ENCODE assay signal across 8 cellular contexts in genomic region chr2:74440005-74440377, GRCh38. TPM values are rescaled to one million over a fixed set of nuclear protein-coding genes. Genes with fewer than 3 reads are reported as not detected.
DNase-seq lines count a peak whose midpoint lies in the region; ATAC-seq, FAIRE-seq and TF ChIP-seq lines count a peak whose summit lies in the region.

No MANE protein-coding gene starts in this region.

- DNase-seq in A549 (ENCODE audit: low read depth in 1 of 2, low spot score in 1 of 2) (no peak), chondrocyte (ENCODE audit: low spot score) (no peak), left lung (peak in 1 of 2 donors; percentile 79), DMS 273 treated with DMSO at 0.1 percent for 48 hours (lab: John Stamatoyannopoulos, UW) (no peak), RCC 7860 (ENCODE audit: low spot score) (no peak), iPS-NIHi7 (ENCODE audit: extremely low spot score) (no peak)

- H3K4me1 ChIP-seq in A549: peaks cover 34% of the 10 kb centered on the region
- H3K4me1 ChIP-seq in HUES6 (ENCODE audit: control insufficient read depth, insufficient read depth, low read length): peaks cover 37% of the 10 kb centered on the region
- peaks cover 5 to 40% of the 10 kb centered on the region in 2 donors for H3K4me1 ChIP-seq in left lung

- peaks cover 10% of the 10 kb centered on the region; the same call in 1 of the 2 replicates for H3K36me3 ChIP-seq in HUES6 (ENCODE audit: control insufficient read depth, insufficient read depth, low read length)
- no peaks in the 10 kb centered on the region for H3K36me3 ChIP-seq in left lung

- FAIRE-seq in A549 (lab: Jason Lieb, UNC) (no peak), RCC 7860 (lab: Jason Lieb, UNC) (no peak)

- peak overlapping the region; percentile 93 for H3K4me2 ChIP-seq in A549

- POLR2A ChIA-PET in A549 (lab: Yijun Ruan, JAX): interaction anchor here (0.5 to 2.5 kb wide), 11 partner anchors 8 to 92 kb away, joined by 3 to 23 read pairs (median 5); partner anchors contain the start of genes C2orf81, CCDC142, INO80B and MRPL53

- H3K27ac Mint-ChIP-seq in chondrocyte (ENCODE audit: unreplicated experiment): peak overlapping the region; percentile 88

- H3K4me1 Mint-ChIP-seq in chondrocyte (ENCODE audit: low read depth): peaks cover 57% of the 10 kb centered on the region

- TF ChIP-seq RAD21 in A549 (conservative IDR thresholded peaks at IDR 0.05 in 1 of 2, IDR thresholded peaks at IDR 0.05 in 1 of 2): no peak

- H3K27me3 ChIP-seq in HUES6 (ENCODE audit: control insufficient read depth, insufficient read depth, low read length): 0 out of 2 replicates have a peak, but pooled peaks cover 5% of the 10 kb centered on the region
- peaks cover 5 to 61% of the 10 kb centered on the region in 2 donors for H3K27me3 ChIP-seq in left lung

- no peaks in the 10 kb centered on the region for H3K36me3 Mint-ChIP-seq in chondrocyte (ENCODE audit: low read depth)

- intact Hi-C loops in left lung (cut with DNase I): no loop called here

- peak overlapping the region; percentile 53 for H3K4me3 ChIP-seq in A549
- H3K4me3 ChIP-seq in HUES6 (ENCODE audit: low read depth, low read length): peak overlapping the region; percentile 77
- peak overlapping the region; percentile 47 to 50 for H3K4me3 ChIP-seq in left lung

- peaks cover 2% of the 10 kb centered on the region for H3K27me3 Mint-ChIP-seq in chondrocyte (ENCODE audit: low read depth)

- CTCF ChIA-PET in A549 (lab: Yijun Ruan, JAX): interaction anchor here (0.8 to 2.6 kb wide), 16 partner anchors 8 to 190 kb away, joined by 3 to 9 read pairs (median 4); partner anchors contain the start of genes CCDC142, TTC31 and WBP1

- H3K27ac ChIP-seq in A549: peak overlapping the region; percentile 86 to 89
- H3K27ac ChIP-seq in HUES6 (ENCODE audit: low read depth, low read length): peak overlapping the region; percentile 81; the same call in 1 of the 2 replicates
- peak overlapping the region; percentile 77 to 81 for H3K27ac ChIP-seq in left lung
- H3K27ac ChIP-seq in temporal lobe (ENCODE audit: low read depth, low read length): peak overlapping the region; percentile 98

- ATAC-seq in A549 (peak; percentile 37 to 61), left lung (peak; percentile 5)

- H3K9me3 ChIP-seq in A549 (no peaks in the 10 kb centered on the region), HUES6 (ENCODE audit: control insufficient read depth, insufficient read depth, low read depth, low read length) (no peaks in the 10 kb centered on the region), left lung (no peaks in the 10 kb centered on the region)

- H3K9me3 Mint-ChIP-seq in chondrocyte (ENCODE audit: low read depth): no peaks in the 10 kb centered on the region

- H3K4me3 Mint-ChIP-seq in chondrocyte (ENCODE audit: unreplicated experiment): peak overlapping the region; percentile 87

- TF ChIP-seq CTCF in A549 (IDR thresholded peaks at IDR 0.05) (no peak), chondrocyte (IDR thresholded peaks at IDR 0.05) (no peak), left lung (IDR thresholded peaks at IDR 0.05) (no peak)

- H3K9ac ChIP-seq in HUES6 (ENCODE audit: low read length): peak overlapping the region; percentile 82

- TF ChIP-seq POLR2A in A549 (IDR thresholded peaks at IDR 0.05; ENCODE audit: low read length): no peak

- TF ChIP-seq EP300 in A549 (IDR thresholded peaks at IDR 0.05): no peak

- WGBS in A549 (ENCODE audit: missing lambda C conversion rate): 14% methylated on average over 7 of the region's 9 CpGs

TF ChIP-seq in A549, 52 proteins besides CTCF, POLR2A, EP300 and RAD21:
- TF ChIP-seq CHD2 (IDR thresholded peaks at IDR 0.05; ENCODE audit: low read length, partially characterized antibody) (no peak), TFCP2L1 (CRISPR knock-in tag; IDR thresholded peaks at IDR 0.05) (no peak), FOSL2 (IDR thresholded peaks at IDR 0.05) (no peak), FOSL2 (CRISPR knock-in tag; IDR thresholded peaks at IDR 0.05) (no peak)

RNA-seq across cellular contexts. Expression of gene RTKN, which starts 1.7 kb away (rescaled TPM):
- 15.1 and 15.9 TPM in 2 replicates for polyA plus RNA-seq in A549 (2011; rRNA removed)
- polyA plus RNA-seq in A549 (2012; cell fraction: cytosol; rRNA removed): 19.6 and 25.6 TPM in 2 replicates
- polyA plus RNA-seq in A549 (2012; cell fraction: nucleus; rRNA removed): 55.8 and 59.5 TPM in 2 replicates
- polyA plus RNA-seq in A549 (2017; fragmentation: RNase III; extraction: RNeasy Plus Mini Kit Qiagen cat#74134 plus additional on column Dnase treatment): 15.6 to 21.2 TPM (median 20.1 TPM) in 3 replicates
- 18.9 and 19.5 TPM in 2 replicates for polyA minus RNA-seq in A549 (2011; rRNA and poly(A)+ RNA removed)
- total RNA-seq in chondrocyte: 18.3 to 32.4 TPM (median 20.4 TPM) in 3 replicates
- total RNA-seq in left lung: 10 to 100 TPM; 29.6 to 37.0 TPM
- 3.4 TPM for total RNA-seq in temporal lobe

RNA-seq across cellular contexts. Expression of gene INO80B, which starts 14.9 kb away (rescaled TPM):
- polyA plus RNA-seq in A549 (2011; rRNA removed) (15.5 and 19.9 TPM in 2 replicates), A549 (2017; fragmentation: RNase III; extraction: RNeasy Plus Mini Kit Qiagen cat#74134 plus additional on column Dnase treatment) (66.8 to 74.6 TPM (median 74.3 TPM) in 3 replicates)
- 22.8 and 24.3 TPM in 2 replicates for polyA plus RNA-seq in A549 (2012; cell fraction: cytosol; rRNA removed)
- 45.1 and 48.1 TPM in 2 replicates for polyA plus RNA-seq in A549 (2012; cell fraction: nucleus; rRNA removed)
- polyA minus RNA-seq in A549 (2011; rRNA and poly(A)+ RNA removed): 11.4 and 15.8 TPM in 2 replicates
- total RNA-seq in chondrocyte (23.2 to 35.0 TPM (median 24.3 TPM) in 3 replicates), left lung (10 to 100 TPM; 23.8 to 27.1 TPM), temporal lobe (6.9 TPM)

RNA-seq across cellular contexts. Expression of gene WBP1, which starts 18.2 kb away (rescaled TPM):
- polyA plus RNA-seq in A549 (2011; rRNA removed): 62.6 and 86.3 TPM in 2 replicates
- 121 and 139 TPM in 2 replicates for polyA plus RNA-seq in A549 (2012; cell fraction: cytosol; rRNA removed)
- 262 and 283 TPM in 2 replicates for polyA plus RNA-seq in A549 (2012; cell fraction: nucleus; rRNA removed)
- polyA plus RNA-seq in A549 (2017; fragmentation: RNase III; extraction: RNeasy Plus Mini Kit Qiagen cat#74134 plus additional on column Dnase treatment): 49.1 to 67.0 TPM (median 59.0 TPM) in 3 replicates
- polyA minus RNA-seq in A549 (2011; rRNA and poly(A)+ RNA removed): 51.6 and 62.6 TPM in 2 replicates
- 56.1 to 93.0 TPM (median 62.4 TPM) in 3 replicates for total RNA-seq in chondrocyte
- total RNA-seq in left lung: 10 to 100 TPM; 38.7 to 71.7 TPM
- 18.4 TPM for total RNA-seq in temporal lobe

RNA-seq across cellular contexts. Expression of gene WDR54, which starts 18.5 kb away (rescaled TPM):
- polyA plus RNA-seq in A549 (2011; rRNA removed) (47.4 and 59.1 TPM in 2 replicates), A549 (2017; fragmentation: RNase III; extraction: RNeasy Plus Mini Kit Qiagen cat#74134 plus additional on column Dnase treatment) (59.4 to 68.5 TPM (median 62.5 TPM) in 3 replicates)
- 115 and 130 TPM in 2 replicates for polyA plus RNA-seq in A549 (2012; cell fraction: cytosol; rRNA removed)
- 140 and 198 TPM in 2 replicates for polyA plus RNA-seq in A549 (2012; cell fraction: nucleus; rRNA removed)
- polyA minus RNA-seq in A549 (2011; rRNA and poly(A)+ RNA removed): 120 and 127 TPM in 2 replicates
- total RNA-seq in chondrocyte (10.4 to 11.2 TPM (median 11.0 TPM) in 3 replicates), left lung (10 to 100 TPM in 1 of 2 donors, 1 to 10 TPM in 1; 9.2 to 17.7 TPM), temporal lobe (32.9 TPM)

RNA-seq across cellular contexts. Expression of gene C2orf81, which starts 18.6 kb away (rescaled TPM):
- 0.88 and 1.6 TPM in 2 replicates for polyA plus RNA-seq in A549 (2011; rRNA removed)
- 1.5 and 2.1 TPM in 2 replicates for polyA plus RNA-seq in A549 (2012; cell fraction: cytosol; rRNA removed)
- 2.6 and 2.8 TPM in 2 replicates for polyA plus RNA-seq in A549 (2012; cell fraction: nucleus; rRNA removed)
- 1.9 to 2.4 TPM (median 2.0 TPM) in 3 replicates for polyA plus RNA-seq in A549 (2017; fragmentation: RNase III; extraction: RNeasy Plus Mini Kit Qiagen cat#74134 plus additional on column Dnase treatment)
- polyA minus RNA-seq in A549 (2011; rRNA and poly(A)+ RNA removed): 0.87 and 1.4 TPM in 2 replicates
- total RNA-seq in chondrocyte: 1.3 to 3.4 TPM (median 1.5 TPM) in 3 replicates
- 1 to 10 TPM; 2.8 to 3.4 TPM for total RNA-seq in left lung
- total RNA-seq in temporal lobe: 1.2 TPM
